In the genomic region with DNA sequence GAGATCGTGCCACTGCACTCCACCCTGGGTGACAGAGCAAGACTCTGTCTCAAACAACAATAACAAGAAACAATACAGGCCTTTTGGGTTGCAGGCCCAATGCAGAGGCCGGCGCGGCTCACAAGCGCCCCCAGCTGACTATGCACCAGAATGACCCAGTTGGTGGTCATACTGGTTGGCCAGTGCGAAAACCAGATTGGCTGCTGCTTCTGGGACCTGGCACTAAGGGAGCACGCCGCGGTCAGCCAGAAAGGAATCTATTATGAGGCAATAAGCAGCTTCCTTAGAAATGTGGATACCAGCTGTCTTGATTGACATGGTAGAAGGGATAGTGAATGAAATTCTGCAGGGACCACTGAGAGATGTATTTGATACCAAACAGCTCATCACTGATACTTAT, we compare ENCODE assay signal across 10 cellular contexts. TPM values are rescaled to one million over a fixed set of nuclear protein-coding genes. Genes with fewer than 3 reads are reported as not detected.
DNase-seq lines count a peak whose midpoint lies in the region; FAIRE-seq and TF ChIP-seq lines count a peak whose summit lies in the region.
"Had no signal": no experiment of that assay in that cellular context is flagged by ENCODE, and none has a peak within 500 bp of the region (broad histone marks: within the 10 kb centered on the region; RNA-seq: fewer than 3 reads in every experiment).

No MANE protein-coding gene starts in this region.

- H3K4me1 Mint-ChIP-seq in neural crest cell, result no peaks in the 10 kb centered on the region

- peak; percentile 55 for FAIRE-seq in H1 (lab: Jason Lieb, UNC)
- no peak for FAIRE-seq in small intestine (lab: Jason Lieb, UNC)

- H3K4me3 ChIP-seq in LNCaP clone FGC (ENCODE audit: low read depth, low read length) (no peak overlapping the region), H1 (ENCODE audit: extremely low read depth in 1 of 4, insufficient read depth in 2 of 4, low read depth in 3 of 4, low read length in 4 of 4) (no peak overlapping the region), small intestine (ENCODE audit: low read depth in 1 of 2, low read length in 2 of 2) (no peak overlapping the region), transverse colon (no peak overlapping the region)

- peak; percentile 82 to 83 for TF ChIP-seq RAD21 in H1 (IDR thresholded peaks at IDR 0.05 in 1 of 2, conservative IDR thresholded peaks at IDR 0.05 in 1 of 2; ENCODE audit: low read depth in 2 of 2, low read length in 2 of 2)

- H2BK20ac ChIP-seq in H1 (ENCODE audit: low read length), result no peak overlapping the region

- H3K79me2 ChIP-seq in H1 (ENCODE audit: control insufficient read depth in 1 of 2, insufficient read depth in 2 of 2, low read length in 2 of 2), result no peaks in the 10 kb centered on the region; a peak in 1 of 4 replicates

- no peak overlapping the region for H2BK120ac ChIP-seq in H1 (replicated peaks; ENCODE audit: low read depth, low read length)

- POLR2A ChIA-PET in H1 (lab: Charles Lee; ENCODE audit: partially characterized antibody), result no interaction called here

- H4K91ac ChIP-seq in H1 (replicated peaks; ENCODE audit: insufficient read length, low read length), result no peak overlapping the region

- H3K79me1 ChIP-seq in H1 (ENCODE audit: low read depth, low read length), result no peaks in the 10 kb centered on the region

- H3K4me3 Mint-ChIP-seq in neural crest cell, result no peak overlapping the region

- no peak overlapping the region for H3K56ac ChIP-seq in H1 (replicated peaks; ENCODE audit: insufficient read length, low read depth, low read length)

- H3K4ac ChIP-seq in H1 (replicated peaks; ENCODE audit: insufficient read length, low read depth, low read length), result no peak overlapping the region

- in situ Hi-C loops in transverse colon (cut with MboI; ENCODE audit: low pct_ligation_motif_present in 1 of 4, low pct_unique_long_range_greater_than_20kb in 1 of 4, low sequenced_read_pairs in 3 of 4), result no loop called here

- H3K9ac ChIP-seq in H1 (replicated peaks in 1 of 4; ENCODE audit: extremely low read depth in 1 of 4, low read depth in 3 of 4, low read length in 3 of 4), result no peak overlapping the region

- peak overlapping the region; percentile 89 for H3K27ac Mint-ChIP-seq in neural crest cell (ENCODE audit: unreplicated experiment)

- H2BK12ac ChIP-seq in H1 (ENCODE audit: low read depth, low read length), result no peak overlapping the region

- H3K36me3 ChIP-seq in H1 (ENCODE audit: control insufficient read depth in 2 of 4, insufficient read depth in 4 of 4, low read length in 3 of 4), result peaks cover 0 to 3% (median 0%) of the 10 kb centered on the region in 4 experiments; a peak in 2 of 8 replicates
- H3K36me3 ChIP-seq in small intestine (ENCODE audit: control insufficient read depth in 2 of 2, insufficient read depth in 2 of 2, low read length in 2 of 2), result peaks cover 0 to 2% of the 10 kb centered on the region in 2 donors
- H3K36me3 ChIP-seq in transverse colon, result no peaks in the 10 kb centered on the region

- no peaks in the 10 kb centered on the region for H3K23me2 ChIP-seq in H1 (ENCODE audit: low read depth, low read length)

- no peak for TF ChIP-seq EP300 in H1 (IDR thresholded peaks at IDR 0.05; ENCODE audit: borderline replicate concordance in 1 of 2, low read depth in 2 of 2, low read length in 2 of 2)
- TF ChIP-seq EP300 in transverse colon (IDR thresholded peaks at IDR 0.05; ENCODE audit: low read depth), result no peak

- H4K8ac ChIP-seq in H1 (ENCODE audit: extremely low read depth, insufficient read depth, low read length), result no peak overlapping the region

- TF ChIP-seq POLR2A in H1 (IDR thresholded peaks at IDR 0.05; ENCODE audit: control extremely low read depth in 1 of 2, low read depth in 2 of 2, low read length in 2 of 2) (no peak), transverse colon (IDR thresholded peaks at IDR 0.05) (no peak)

- H2BK5ac ChIP-seq in H1 (ENCODE audit: low read depth, low read length), result no peak overlapping the region

- H2BK15ac ChIP-seq in H1 (ENCODE audit: low read length), result no peak overlapping the region

- no peaks in the 10 kb centered on the region for H4K20me1 ChIP-seq in H1 (replicated peaks in 1 of 2; ENCODE audit: control insufficient read depth in 1 of 2, insufficient read depth in 2 of 2, low read length in 2 of 2)

- no peak overlapping the region for H2AK5ac ChIP-seq in H1 (ENCODE audit: low read depth, low read length)

- H3K4me1 ChIP-seq in H1 (replicated peaks in 1 of 4; ENCODE audit: control insufficient read depth in 3 of 4, insufficient read depth in 4 of 4, low read length in 3 of 4), result no peaks in the 10 kb centered on the region; a peak in 1 of 7 replicates
- H3K4me1 ChIP-seq in small intestine (ENCODE audit: control insufficient read depth in 2 of 2, insufficient read depth in 1 of 2, low read depth in 1 of 2, low read length in 1 of 2), result no peaks in the 10 kb centered on the region
- H3K4me1 ChIP-seq in transverse colon, result no peaks in the 10 kb centered on the region

- H3K18ac ChIP-seq in H1 (ENCODE audit: extremely low read depth, low read length), result no peak overlapping the region

- H3K27me3 ChIP-seq in H1 (replicated peaks in 1 of 4; ENCODE audit: control insufficient read depth in 3 of 4, extremely low read depth in 1 of 4, insufficient read depth in 3 of 4, low read length in 3 of 4) (no peaks in the 10 kb centered on the region), small intestine (ENCODE audit: control insufficient read depth in 2 of 2, insufficient read depth in 2 of 2, low read length in 2 of 2) (no peaks in the 10 kb centered on the region), transverse colon (no peaks in the 10 kb centered on the region)

- H4K5ac ChIP-seq in H1 (ENCODE audit: insufficient read length, low read depth, low read length), result no peak overlapping the region

- 0 out of 2 replicates have a peak, but pooled peaks have one; percentile 9 for TF ChIP-seq CTCF in LNCaP clone FGC (IDR thresholded peaks at IDR 0.05; ENCODE audit: control insufficient read depth, extremely low read depth, insufficient read depth)
- peak; percentile 83 to 89 (median 86) for TF ChIP-seq CTCF in H1 (IDR thresholded peaks at IDR 0.05; ENCODE audit: control extremely low read depth in 1 of 3, insufficient read depth in 1 of 3, low read depth in 1 of 3, low read length in 3 of 3)
- TF ChIP-seq CTCF in neural crest cell (conservative IDR thresholded peaks at IDR 0.05), result peak; percentile 52
- TF ChIP-seq CTCF in transverse colon (IDR thresholded peaks at IDR 0.05), result peak in 2 of 5 experiments; percentile 10 to 17

- no peak overlapping the region for H3K4me2 ChIP-seq in H1 (ENCODE audit: insufficient read depth in 1 of 2, low read depth in 2 of 2, low read length in 2 of 2)

- peaks cover 22% of the 10 kb centered on the region for H3K9me3 Mint-ChIP-seq in neural crest cell

- no peaks in the 10 kb centered on the region for H3K27me3 Mint-ChIP-seq in neural crest cell (ENCODE audit: low read depth)

- H2AFZ ChIP-seq in H1 (ENCODE audit: low read length), result no peak overlapping the region

- H3K9me3 ChIP-seq in H1 (ENCODE audit: insufficient read depth in 2 of 2, low read depth in 1 of 2, low read length in 1 of 2) (no peaks in the 10 kb centered on the region), small intestine (ENCODE audit: control insufficient read depth, low read depth) (no peaks in the 10 kb centered on the region), transverse colon (no peaks in the 10 kb centered on the region)

- CTCF ChIA-PET in H1 (lab: Charles Lee; ENCODE audit: partially characterized antibody), result interaction anchor here (0.7 to 2.4 kb wide), 28 partner anchors 11 to 470 kb away, joined by 3 to 10 read pairs (median 3); no protein-coding TSS in a partner anchor

- intact Hi-C loops in transverse colon (cut with DNase I; ENCODE audit: low total_unique reads), result no loop called here

- peaks cover 44% of the 10 kb centered on the region for H3K36me3 Mint-ChIP-seq in neural crest cell (ENCODE audit: low read depth)

- no peak overlapping the region for H3K14ac ChIP-seq in H1 (ENCODE audit: insufficient read length)

- no peak overlapping the region for H3K27ac ChIP-seq in H1 (ENCODE audit: low read depth, low read length)
- H3K27ac ChIP-seq in small intestine (ENCODE audit: low read depth in 1 of 2, low read length in 1 of 2), result no peak overlapping the region
- H3K27ac ChIP-seq in transverse colon, result no peak overlapping the region

- DNase-seq in ELF-1 (ENCODE audit: low read depth, low spot score) (peak; percentile 93), LNCaP clone FGC (ENCODE audit: low read depth) (no peak), H1 (ENCODE audit: low read depth in 1 of 2, low spot score in 2 of 2) (peak; percentile 49 to 88), neural crest cell (ENCODE audit: low read depth, low spot score) (peak; percentile 21), small intestine (no peak), HT-29 (ENCODE audit: low spot score) (no peak), transverse colon (no peak)
- DNase-seq in stimulated activated CD4-positive, alpha-beta T cell treated with anti-CD3 and anti-CD28 coated beads, Interleukin-12 subunit alpha, Interleukin-12 subunit beta, amount 100 ng/mL, for 4 hours, result no peak
- DNase-seq: mammary epithelial cell, NCI-H2171 treated with DMSO at 0.1 percent for 48 hours had no signal

- 39% methylated on average over 9 of the region's 9 CpGs; no CpG with 5 or more reads in 1 of the 2 experiments for WGBS in H1 (ENCODE audit: extremely low coverage in 1 of 2, insufficient coverage in 1 of 2, insufficient read length in 1 of 2, insufficient replicate concordance in 2 of 2, low coverage in 1 of 2, low lambda C conversion rate in 2 of 2, missing lambda C conversion rate in 1 of 2), 2 experiments
- 77 to 93% (median 90%) methylated on average over 9 of the region's 9 CpGs for WGBS in small intestine, 3 donors
- 86% methylated on average over 9 of the region's 9 CpGs; no CpG with 5 or more reads in 1 of the 2 donors for WGBS in transverse colon (ENCODE audit: low coverage in 1 of 2), 2 donors

- no peak overlapping the region for H3K23ac ChIP-seq in H1 (ENCODE audit: insufficient read length)

TF ChIP-seq in H1, 55 proteins besides CTCF, POLR2A, EP300 and RAD21 (continues in another document):
- TF ChIP-seq CREB1 (IDR thresholded peaks at IDR 0.05) (peak; percentile 64; the same call in 1 of the 2 replicates), CHD2 (IDR thresholded peaks at IDR 0.05; ENCODE audit: low read length) (no peak)

RNA-seq across cellular contexts. Expression of a gene that starts 35.0 kb away (rescaled TPM):
- 16.2 and 21.3 TPM in 2 replicates for total RNA-seq in H1 (2021; fragmentation: NEBNext Ultra II Directional; extraction: Animal tissue kit (Norgen Biotek cat#: 25700))
- polyA plus RNA-seq in H1 (2011; rRNA removed), result 6.8 and 8.6 TPM in 2 replicates
- 10.1 TPM for polyA plus RNA-seq in H1 (2011; cell fraction: cytosol; rRNA removed)
- polyA plus RNA-seq in H1 (2011; cell fraction: nucleus; rRNA removed), result 27.7 TPM
- 8.0 to 13.4 TPM (median 8.5 TPM) in 4 replicates for polyA plus RNA-seq in H1 (2012, experiment 1 of 2)
- 0.28 TPM for polyA plus RNA-seq in H1 (2012, experiment 2 of 2)
- polyA plus RNA-seq in H1 (2013, experiment 1 of 2), result 9.5 TPM
- polyA plus RNA-seq in H1 (2013, experiment 2 of 2), result 5.7 TPM
- polyA minus RNA-seq in H1 (2011; rRNA and poly(A)+ RNA removed), result 81.3 and 133 TPM in 2 replicates
- 25.0 TPM for polyA minus RNA-seq in H1 (2011; cell fraction: cytosol; rRNA and poly(A)+ RNA removed)
- 149 TPM for polyA minus RNA-seq in H1 (2011; cell fraction: nucleus; rRNA and poly(A)+ RNA removed)
- total RNA-seq in neural crest cell, result 24.2 and 26.9 TPM in 2 replicates
- polyA plus RNA-seq in small intestine, result 1 to 10 TPM in 1 of 3 donors, under 1 TPM in 2; 0.67 to 1.6 (median 0.81) TPM
- 3.7 and 7.5 TPM in 2 replicates for total RNA-seq in HT-29 (2014; rRNA removed; shearing (Covaris generic))
- 10 to 100 TPM; 10.2 to 13.8 (median 10.9) TPM for total RNA-seq in transverse colon

Comparison
In these comparisons a context has a peak if more than half of its experiments do, and no peak if none do; other contexts are left out.
1. DNase-seq: peak in ELF-1 (single experiment), H1 (2 of 2) and neural crest cell (single experiment); none in LNCaP clone FGC (single experiment), small intestine (single experiment), HT-29 (single experiment), transverse colon (single experiment) and stimulated activated CD4-positive, alpha-beta T cell treated with anti-CD3 and anti-CD28 coated beads, Interleukin-12 subunit alpha, Interleukin-12 subunit beta, amount 100 ng/mL, for 4 hours (single experiment).